Comparison of ENCODE assay signal across 9 cellular contexts in the genomic region with DNA sequence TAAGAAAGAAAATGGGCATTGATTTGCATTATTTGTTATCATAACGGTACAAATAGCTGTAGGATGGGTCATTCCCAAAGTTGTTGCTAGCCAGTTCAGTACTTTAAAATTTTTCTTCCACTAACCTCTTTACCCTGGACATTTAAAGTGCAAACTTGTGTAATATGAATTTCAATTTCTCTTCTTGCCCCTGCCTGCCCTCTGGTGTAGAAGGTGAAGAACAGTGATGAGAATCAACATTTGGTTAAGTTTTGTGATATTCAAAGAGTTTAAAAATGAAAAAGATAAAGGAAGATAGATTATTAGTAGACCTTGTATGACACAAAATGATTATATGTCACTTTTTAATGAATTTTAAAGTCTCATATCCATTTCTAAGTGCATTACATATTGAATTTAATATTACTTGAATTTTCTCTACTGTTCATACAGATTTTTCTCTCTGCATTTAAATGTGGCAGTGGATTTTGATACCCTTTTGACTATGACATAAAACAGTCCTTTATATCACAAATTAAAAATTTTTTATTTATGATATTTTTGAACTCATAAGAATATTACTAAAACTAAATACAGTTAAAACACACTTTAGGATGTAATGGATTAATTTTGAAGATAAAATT.
A peak's percentile ranks its signal among the peaks of the same experiment; 100 is the strongest.
DNase-seq lines count a peak whose midpoint lies in the region; ATAC-seq and TF ChIP-seq lines count a peak whose summit lies in the region.
"Had no signal": no experiment of that assay in that cellular context is flagged by ENCODE, and none has a peak within 500 bp of the region (broad histone marks: within the 10 kb centered on the region; RNA-seq: fewer than 3 reads in every experiment).

No MANE protein-coding gene starts in this region.

- POLR2A ChIA-PET in BJ (lab: Charles Lee): no interaction called here

- H2AFZ ChIP-seq in neuronal stem cell (ENCODE audit: low read length): no peak overlapping the region

- H3K36me3 Mint-ChIP-seq in HFFc6 (ENCODE audit: low read depth): no peaks in the 10 kb centered on the region

- H3K4me1 Mint-ChIP-seq in HFFc6 (ENCODE audit: low read depth): no peaks in the 10 kb centered on the region
- H3K4me1 Mint-ChIP-seq: central memory CD8-positive, alpha-beta T cell had no signal

- peaks cover 5% of the 10 kb centered on the region for H3K27me3 Mint-ChIP-seq in HFFc6 (ENCODE audit: insufficient read depth)
- H3K27me3 Mint-ChIP-seq: central memory CD8-positive, alpha-beta T cell had no signal

- intact Hi-C loops in left lung (cut with DNase I): no loop called here

- H3K9ac ChIP-seq in neuronal stem cell (ENCODE audit: low read depth, low read length, poor library complexity): no peak overlapping the region

- ATAC-seq in left lung (peak; percentile 70), GM18498 (IDR thresholded peaks at IDR 0.05; ENCODE audit: unreplicated experiment) (no peak), HG03469 (IDR thresholded peaks at IDR 0.05; ENCODE audit: unreplicated experiment) (no peak)

- no peaks in the 10 kb centered on the region for H3K9me3 Mint-ChIP-seq in HFFc6
- H3K9me3 Mint-ChIP-seq: central memory CD8-positive, alpha-beta T cell had no signal

- TF ChIP-seq CTCF in BJ (IDR thresholded peaks at IDR 0.05; ENCODE audit: insufficient read depth, low read depth, low read length): peak; percentile 43; the same call in 1 of the 2 replicates
- TF ChIP-seq CTCF in HFFc6 (IDR thresholded peaks at IDR 0.05): peak; percentile 68
- TF ChIP-seq CTCF in left lung (IDR thresholded peaks at IDR 0.05): peak in 1 of 2 donors; percentile 11

- no peaks in the 10 kb centered on the region for H3K4me1 ChIP-seq in left lung
- H3K4me1 ChIP-seq in neuronal stem cell (ENCODE audit: control insufficient read depth in 2 of 2, insufficient read depth in 1 of 2, low read depth in 1 of 2, low read length in 2 of 2): peaks cover 0 to 22% of the 10 kb centered on the region in 2 donors

- H3K27me3 ChIP-seq in BJ (ENCODE audit: control insufficient read depth, insufficient read depth, low read length) (no peaks in the 10 kb centered on the region), left lung (no peaks in the 10 kb centered on the region), neuronal stem cell (ENCODE audit: control insufficient read depth in 3 of 3, insufficient read depth in 3 of 3, low read depth in 1 of 3, low read length in 3 of 3) (no peaks in the 10 kb centered on the region)

- no peak overlapping the region for H3K4me3 Mint-ChIP-seq in HFFc6
- H3K4me3 Mint-ChIP-seq: central memory CD8-positive, alpha-beta T cell had no signal

- CTCF ChIA-PET in BJ (lab: Yijun Ruan, JAX): interaction anchor here (1.3 kb wide), 1 partner anchor 30 kb away, joined by 3 read pairs; no protein-coding TSS in a partner anchor

- H2BK15ac ChIP-seq in neuronal stem cell (ENCODE audit: low read length): no peak overlapping the region

- no peaks in the 10 kb centered on the region for H3K36me3 ChIP-seq in BJ (ENCODE audit: control insufficient read depth, insufficient read depth, low read length)
- H3K36me3 ChIP-seq in left lung: no peaks in the 10 kb centered on the region
- peaks cover 0 to 14% of the 10 kb centered on the region in 2 donors for H3K36me3 ChIP-seq in neuronal stem cell (replicated peaks in 1 of 2; ENCODE audit: control insufficient read depth in 2 of 2, insufficient read depth in 2 of 2, low read length in 2 of 2)

- no peak overlapping the region for H3K14ac ChIP-seq in neuronal stem cell (ENCODE audit: low read length)

- no peak overlapping the region for H3K23ac ChIP-seq in neuronal stem cell (ENCODE audit: low read depth, low read length, poor library complexity)

- H2BK120ac ChIP-seq in neuronal stem cell (ENCODE audit: low read depth, low read length): no peak overlapping the region

- H3K4me3 ChIP-seq in BJ (ENCODE audit: low read depth, low read length) (no peak overlapping the region), left lung (no peak overlapping the region), neuronal stem cell (ENCODE audit: low read length in 2 of 2) (no peak overlapping the region)

- H3K4ac ChIP-seq in neuronal stem cell (ENCODE audit: low read length): no peak overlapping the region

- H3K79me1 ChIP-seq in neuronal stem cell (ENCODE audit: low read depth, low read length): no peaks in the 10 kb centered on the region

- WGBS in neuronal stem cell (ENCODE audit: extremely low coverage in 2 of 2, insufficient read length in 2 of 2, insufficient replicate concordance in 1 of 2), 2 donors: no CpG with 5 or more reads among the region's 1 CpG

- no peak overlapping the region for H4K8ac ChIP-seq in neuronal stem cell (ENCODE audit: low read depth, low read length)

- H3K27ac ChIP-seq in left lung (no peak overlapping the region), neuronal stem cell (replicated peaks; ENCODE audit: low read length) (no peak overlapping the region)

- no peak overlapping the region for H3K18ac ChIP-seq in neuronal stem cell (ENCODE audit: low read length)

- H3K27ac Mint-ChIP-seq in HFFc6: no peak overlapping the region

- DNase-seq in BJ (ENCODE audit: low read depth) (no peak), HFFc6 (peak; percentile 19), amniotic epithelial cell (ENCODE audit: low read depth) (peak; percentile 43), left lung (no peak), KG1 (lab: John Stamatoyannopoulos, UW) (no peak), neuronal stem cell (ENCODE audit: low spot score) (no peak)

- H2BK5ac ChIP-seq in neuronal stem cell (ENCODE audit: low read length): no peak overlapping the region

- H2BK12ac ChIP-seq in neuronal stem cell (ENCODE audit: low read length): no peak overlapping the region

- no peak overlapping the region for H2AK5ac ChIP-seq in neuronal stem cell (ENCODE audit: low read depth, low read length)

- no peak overlapping the region for H4K91ac ChIP-seq in neuronal stem cell (ENCODE audit: low read depth, low read length, poor library complexity)

- H3K9me3 ChIP-seq in left lung: no peaks in the 10 kb centered on the region
- H3K9me3 ChIP-seq in neuronal stem cell (replicated peaks in 1 of 2; ENCODE audit: control insufficient read depth in 2 of 2, insufficient read depth in 1 of 2, low read depth in 1 of 2, low read length in 2 of 2): peaks cover 0 to 6% of the 10 kb centered on the region in 2 donors

- no peak overlapping the region for H3K4me2 ChIP-seq in neuronal stem cell (ENCODE audit: insufficient read depth, low read length, poor library complexity, severe bottlenecking)

Comparison
In these comparisons a context has a peak if more than half of its experiments do, and no peak if none do; other contexts are left out.
1. DNase-seq: peak in HFFc6 (single experiment) and amniotic epithelial cell (single experiment); none in BJ (single experiment), left lung (0 of 2), KG1 (single experiment) and neuronal stem cell (single experiment).